ENCODE assay signal across 25 cellular contexts in genomic region chr2:5672749-5673147, GRCh38. TPM values are rescaled to one million over a fixed set of nuclear protein-coding genes. Genes with fewer than 3 reads are reported as not detected.
DNase-seq lines count a peak whose midpoint lies in the region; ATAC-seq, FAIRE-seq and TF ChIP-seq lines count a peak whose summit lies in the region.
"Had no signal": no experiment of that assay in that cellular context is flagged by ENCODE, and none has a peak within 500 bp of the region (broad histone marks: within the 10 kb centered on the region; RNA-seq: fewer than 3 reads in every experiment).

No MANE protein-coding gene starts in this region.

- no peaks in the 10 kb centered on the region for H3K79me1 ChIP-seq in H1 (ENCODE audit: low read depth, low read length)

- peak overlapping the region; percentile 80 for H3K4me3 Mint-ChIP-seq in type B pancreatic cell
- H3K4me3 Mint-ChIP-seq in activated T-cell treated with anti-CD3 and anti-CD28 coated beads, Interleukin-2, amount 50 U/mL, for 24 hours: no peak overlapping the region
- H3K4me3 Mint-ChIP-seq: activated CD4-positive, alpha-beta T cell treated with anti-CD3 and anti-CD28 coated beads for 36 hours; activated CD8-positive, alpha-beta T cell treated with anti-CD3 and anti-CD28 coated beads for 36 hours; activated T-helper 17 cell treated with anti-CD3 and anti-CD28 coated beads, Interleukin-2, amount 50 U/mL, for 72 hours; memory B cell had no signal

- no peak overlapping the region for H2BK15ac ChIP-seq in H1 (ENCODE audit: low read length)

- no peak for FAIRE-seq in H1 (lab: Jason Lieb, UNC)
- no peak for FAIRE-seq in kidney (lab: Jason Lieb, UNC)
- FAIRE-seq: colon, GM12892, RCC 7860 had no signal

- H3K27me3 ChIP-seq in HUES6 (ENCODE audit: control insufficient read depth, insufficient read depth, low read length) (peaks cover 49% of the 10 kb centered on the region), H1 (replicated peaks in 1 of 4; ENCODE audit: control insufficient read depth in 3 of 4, extremely low read depth in 1 of 4, insufficient read depth in 3 of 4, low read length in 3 of 4) (peaks cover 3 to 28% (median 19%) of the 10 kb centered on the region in 4 experiments)

- H3K56ac ChIP-seq in H1 (replicated peaks; ENCODE audit: insufficient read length, low read depth, low read length): no peak overlapping the region

- H3K9ac ChIP-seq in HUES6 (ENCODE audit: low read length) (no peak overlapping the region), H1 (replicated peaks in 1 of 4; ENCODE audit: extremely low read depth in 1 of 4, low read depth in 3 of 4, low read length in 3 of 4) (no peak overlapping the region), kidney (ENCODE audit: low read length in 2 of 2) (no peak overlapping the region)

- no peak overlapping the region for H2BK20ac ChIP-seq in H1 (ENCODE audit: low read length)

- H3K79me2 ChIP-seq in H1 (ENCODE audit: control insufficient read depth in 1 of 2, insufficient read depth in 2 of 2, low read length in 2 of 2): no peaks in the 10 kb centered on the region

- CTCF ChIA-PET in H1 (lab: Charles Lee; ENCODE audit: partially characterized antibody): no interaction called here

- H3K9me3 ChIP-seq in HUES6 (ENCODE audit: control insufficient read depth, insufficient read depth, low read depth, low read length) (no peaks in the 10 kb centered on the region), H1 (ENCODE audit: insufficient read depth in 2 of 2, low read depth in 1 of 2, low read length in 1 of 2) (no peaks in the 10 kb centered on the region), kidney (ENCODE audit: control insufficient read depth in 1 of 2, low read length in 2 of 2) (no peaks in the 10 kb centered on the region)
- H3K9me3 ChIP-seq: tibial nerve had no signal

- H3K18ac ChIP-seq in H1 (ENCODE audit: extremely low read depth, low read length): no peak overlapping the region

- no peak overlapping the region for H3K14ac ChIP-seq in H1 (ENCODE audit: insufficient read length)

- no peak for DNase-seq in H1 (ENCODE audit: low read depth in 1 of 2, low spot score in 2 of 2)
- peak; percentile 53 for DNase-seq in kidney
- no peak for DNase-seq in type B pancreatic cell (ENCODE audit: extremely low spot score, unreplicated experiment)
- DNase-seq in activated T-cell treated with anti-CD3 and anti-CD28 coated beads, Interleukin-2, amount 50 U/mL, for 24 hours: no peak
- no peak for DNase-seq in stimulated activated CD4-positive, alpha-beta T cell treated with anti-CD3 and anti-CD28 coated beads, Interleukin-4, amount 100 ng/mL, for 1 hour
- DNase-seq: activated CD4-positive, alpha-beta T cell treated with anti-CD3 and anti-CD28 coated beads for 36 hours; activated CD8-positive, alpha-beta memory T cell treated with anti-CD3 and anti-CD28 coated beads, Interleukin-2, amount 50 U/mL, for 48 hours; activated CD8-positive, alpha-beta T cell treated with anti-CD3 and anti-CD28 coated beads for 36 hours; activated naive CD4-positive, alpha-beta T cell treated with anti-CD3 and anti-CD28 coated beads, Interleukin-2, amount 50 U/mL, for 16 hours; effector CD4-positive, alpha-beta T cell; NCI-H1048; NCI-H446 treated with DMSO at 0.1 percent for 48 hours; stimulated activated CD4-positive, alpha-beta T cell treated with anti-CD3 and anti-CD28 coated beads, Interleukin-4, amount 100 ng/mL, for 4 hours had no signal

- H3K4me1 Mint-ChIP-seq in type B pancreatic cell (ENCODE audit: unreplicated experiment): peaks cover 6% of the 10 kb centered on the region
- no peaks in the 10 kb centered on the region for H3K4me1 Mint-ChIP-seq in activated T-cell treated with anti-CD3 and anti-CD28 coated beads, Interleukin-2, amount 50 U/mL, for 24 hours (ENCODE audit: low read depth)
- H3K4me1 Mint-ChIP-seq: activated CD4-positive, alpha-beta T cell treated with anti-CD3 and anti-CD28 coated beads for 36 hours; activated T-helper 17 cell treated with anti-CD3 and anti-CD28 coated beads, Interleukin-2, amount 50 U/mL, for 72 hours; memory B cell had no signal

- H3K4me3 ChIP-seq in HUES6 (ENCODE audit: low read depth, low read length) (peak overlapping the region; percentile 62), H1 (ENCODE audit: extremely low read depth in 1 of 4, insufficient read depth in 2 of 4, low read depth in 3 of 4, low read length in 4 of 4) (peak overlapping the region in 3 of 4 experiments; percentile 36 to 67 (median 37); a peak in 5 of 8 replicates), kidney (ENCODE audit: low read length in 2 of 2) (no peak overlapping the region)
- H3K4me3 ChIP-seq: tibial nerve had no signal

- peaks cover 6% of the 10 kb centered on the region; the same call in 1 of the 2 replicates for H3K23me2 ChIP-seq in H1 (ENCODE audit: low read depth, low read length)

- no peak overlapping the region for H4K5ac ChIP-seq in H1 (ENCODE audit: insufficient read length, low read depth, low read length)

- no peak overlapping the region for H2BK5ac ChIP-seq in H1 (ENCODE audit: low read depth, low read length)

- H3K4ac ChIP-seq in H1 (replicated peaks; ENCODE audit: insufficient read length, low read depth, low read length): no peak overlapping the region

- H3K27me3 Mint-ChIP-seq in type B pancreatic cell: peaks cover 19% of the 10 kb centered on the region
- H3K27me3 Mint-ChIP-seq in activated T-cell treated with anti-CD3 and anti-CD28 coated beads, Interleukin-2, amount 50 U/mL, for 24 hours: peaks cover 18% of the 10 kb centered on the region

- ATAC-seq in GM18867 (IDR thresholded peaks at IDR 0.05; ENCODE audit: unreplicated experiment): no peak
- ATAC-seq: activated CD4-positive, alpha-beta T cell treated with anti-CD3 and anti-CD28 coated beads for 36 hours; activated CD8-positive, alpha-beta T cell treated with anti-CD3 and anti-CD28 coated beads for 36 hours; activated T-helper 17 cell treated with anti-CD3 and anti-CD28 coated beads, Interleukin-2, amount 50 U/mL, for 72 hours had no signal

- no peak overlapping the region for H4K8ac ChIP-seq in H1 (ENCODE audit: extremely low read depth, insufficient read depth, low read length)

- no peaks in the 10 kb centered on the region for H4K20me1 ChIP-seq in H1 (replicated peaks in 1 of 2; ENCODE audit: control insufficient read depth in 1 of 2, insufficient read depth in 2 of 2, low read length in 2 of 2)

- H2AFZ ChIP-seq in H1 (ENCODE audit: low read length): no peak overlapping the region

- 82 to 100% methylated on average over 3 to 15 of the region's 15 CpGs for WGBS in H1 (ENCODE audit: extremely low coverage in 1 of 2, insufficient coverage in 1 of 2, insufficient read length in 1 of 2, insufficient replicate concordance in 2 of 2, low coverage in 1 of 2, low lambda C conversion rate in 2 of 2, missing lambda C conversion rate in 1 of 2), 2 experiments

- H4K91ac ChIP-seq in H1 (replicated peaks; ENCODE audit: insufficient read length, low read length): no peak overlapping the region

- no peak overlapping the region for H3K27ac ChIP-seq in HUES6 (ENCODE audit: low read depth, low read length)
- H3K27ac ChIP-seq in H1 (ENCODE audit: low read depth, low read length): no peak overlapping the region
- no peak overlapping the region for H3K27ac ChIP-seq in kidney (ENCODE audit: low read depth in 2 of 2, low read length in 2 of 2)
- H3K27ac ChIP-seq: C4-2B, tibial nerve had no signal

- H3K23ac ChIP-seq in H1 (ENCODE audit: insufficient read length): no peak overlapping the region

- H3K9me3 Mint-ChIP-seq in type B pancreatic cell: no peaks in the 10 kb centered on the region
- no peaks in the 10 kb centered on the region for H3K9me3 Mint-ChIP-seq in activated T-cell treated with anti-CD3 and anti-CD28 coated beads, Interleukin-2, amount 50 U/mL, for 24 hours
- H3K9me3 Mint-ChIP-seq: activated CD8-positive, alpha-beta T cell treated with anti-CD3 and anti-CD28 coated beads for 36 hours; activated T-helper 17 cell treated with anti-CD3 and anti-CD28 coated beads, Interleukin-2, amount 50 U/mL, for 72 hours had no signal

- no peak for TF ChIP-seq RAD21 in H1 (IDR thresholded peaks at IDR 0.05 in 1 of 2, conservative IDR thresholded peaks at IDR 0.05 in 1 of 2; ENCODE audit: low read depth in 2 of 2, low read length in 2 of 2)

- no peak for TF ChIP-seq POLR2A in H1 (IDR thresholded peaks at IDR 0.05; ENCODE audit: control extremely low read depth in 1 of 2, low read depth in 2 of 2, low read length in 2 of 2)

- intact Hi-C loops in kidney (cut with DNase I): no loop called here

- peak overlapping the region; percentile 77 to 86 for H3K4me2 ChIP-seq in H1 (ENCODE audit: insufficient read depth in 1 of 2, low read depth in 2 of 2, low read length in 2 of 2)

- TF ChIP-seq CTCF in H1 (IDR thresholded peaks at IDR 0.05; ENCODE audit: control extremely low read depth in 1 of 3, insufficient read depth in 1 of 3, low read depth in 1 of 3, low read length in 3 of 3): no peak
- TF ChIP-seq CTCF in kidney (IDR thresholded peaks at IDR 0.05; ENCODE audit: borderline replicate concordance, extremely low read depth, insufficient read depth): no peak
- TF ChIP-seq CTCF in type B pancreatic cell (conservative IDR thresholded peaks at IDR 0.05): no peak

- POLR2A ChIA-PET in H1 (lab: Charles Lee; ENCODE audit: partially characterized antibody): no interaction called here

- no peak overlapping the region for H2AK5ac ChIP-seq in H1 (ENCODE audit: low read depth, low read length)

- no peak overlapping the region for H2BK12ac ChIP-seq in H1 (ENCODE audit: low read depth, low read length)

- no peak overlapping the region for H3K27ac Mint-ChIP-seq in type B pancreatic cell
- no peak overlapping the region for H3K27ac Mint-ChIP-seq in activated T-cell treated with anti-CD3 and anti-CD28 coated beads, Interleukin-2, amount 50 U/mL, for 24 hours
- H3K27ac Mint-ChIP-seq: activated CD4-positive, alpha-beta T cell treated with anti-CD3 and anti-CD28 coated beads for 36 hours; activated CD8-positive, alpha-beta T cell treated with anti-CD3 and anti-CD28 coated beads for 36 hours; activated T-helper 17 cell treated with anti-CD3 and anti-CD28 coated beads, Interleukin-2, amount 50 U/mL, for 72 hours; memory B cell had no signal

- H3K36me3 ChIP-seq in HUES6 (ENCODE audit: control insufficient read depth, insufficient read depth, low read length) (no peaks in the 10 kb centered on the region), H1 (ENCODE audit: control insufficient read depth in 2 of 4, insufficient read depth in 4 of 4, low read length in 3 of 4) (no peaks in the 10 kb centered on the region), kidney (ENCODE audit: control insufficient read depth in 1 of 2, insufficient read depth in 2 of 2, low read length in 2 of 2) (no peaks in the 10 kb centered on the region)
- H3K36me3 ChIP-seq: tibial nerve had no signal

- H2BK120ac ChIP-seq in H1 (replicated peaks; ENCODE audit: low read depth, low read length): no peak overlapping the region

- H3K4me1 ChIP-seq in HUES6 (ENCODE audit: control insufficient read depth, insufficient read depth, low read length): peaks cover 4% of the 10 kb centered on the region
- peaks cover 2 to 8% (median 6%) of the 10 kb centered on the region in 4 experiments for H3K4me1 ChIP-seq in H1 (replicated peaks in 1 of 4; ENCODE audit: control insufficient read depth in 3 of 4, insufficient read depth in 4 of 4, low read length in 3 of 4)
- H3K4me1 ChIP-seq in kidney (ENCODE audit: control insufficient read depth in 1 of 2, insufficient read depth in 1 of 2, low read depth in 1 of 2, low read length in 2 of 2): no peaks in the 10 kb centered on the region

- no peak for TF ChIP-seq EP300 in H1 (IDR thresholded peaks at IDR 0.05; ENCODE audit: borderline replicate concordance in 1 of 2, low read depth in 2 of 2, low read length in 2 of 2)

- H3K36me3 Mint-ChIP-seq in type B pancreatic cell: no peaks in the 10 kb centered on the region
- H3K36me3 Mint-ChIP-seq in activated T-cell treated with anti-CD3 and anti-CD28 coated beads, Interleukin-2, amount 50 U/mL, for 24 hours (ENCODE audit: low read depth): no peaks in the 10 kb centered on the region
- H3K36me3 Mint-ChIP-seq: memory B cell had no signal

RNA-seq across cellular contexts. Expression of gene SOX11, which starts 19.4 kb away (rescaled TPM):
- 55.6 and 56.5 TPM in 2 replicates for total RNA-seq in H1 (2021; fragmentation: NEBNext Ultra II Directional; extraction: Animal tissue kit (Norgen Biotek cat#: 25700))
- 9.0 and 10.1 TPM in 2 replicates for polyA plus RNA-seq in H1 (2011; rRNA removed)
- 11.6 TPM for polyA plus RNA-seq in H1 (2011; cell fraction: cytosol; rRNA removed)
- 15.6 TPM for polyA plus RNA-seq in H1 (2011; cell fraction: nucleus; rRNA removed)
- polyA plus RNA-seq in H1 (2012, experiment 1 of 2): 19.0 to 24.8 TPM (median 20.5 TPM) in 4 replicates
- polyA plus RNA-seq in H1 (2012, experiment 2 of 2): 4.9 TPM
- 18.6 TPM for polyA plus RNA-seq in H1 (2013, experiment 1 of 2)
- polyA plus RNA-seq in H1 (2013, experiment 2 of 2): 17.8 TPM
- 13.0 and 14.2 TPM in 2 replicates for polyA minus RNA-seq in H1 (2011; rRNA and poly(A)+ RNA removed)
- 35.6 TPM for polyA minus RNA-seq in H1 (2011; cell fraction: cytosol; rRNA and poly(A)+ RNA removed)
- 28.9 TPM for polyA minus RNA-seq in H1 (2011; cell fraction: nucleus; rRNA and poly(A)+ RNA removed)
- total RNA-seq in kidney: 0.22 TPM
- not detected for polyA plus RNA-seq in kidney (ENCODE audit: insufficient read depth, low read depth, low replicate concordance)
- 21.1 and 83.2 TPM in 2 replicates for total RNA-seq in type B pancreatic cell (ENCODE audit: low replicate concordance)
- total RNA-seq: activated CD4-positive, alpha-beta T cell treated with anti-CD3 and anti-CD28 coated beads for 36 hours; activated CD8-positive, alpha-beta T cell treated with anti-CD3 and anti-CD28 coated beads for 36 hours; activated T-helper 17 cell treated with anti-CD3 and anti-CD28 coated beads, Interleukin-2, amount 50 U/mL, for 72 hours; G401; pulmonary artery endothelial cell; T-helper 2 cell treated with Interferon-gamma antibody and Interleukin-4, amounts not matched to agents 100 ng/mL and 5 ng/mL, for 36 hours; tibial nerve had no signal

Comparison
In these comparisons a context has a peak if more than half of its experiments do, and no peak if none do; other contexts are left out.
1. H3K4me3 ChIP-seq: peak in HUES6 (single experiment) and H1 (3 of 4); none in kidney (0 of 2).
2. RNA of gene SOX11, which starts 19.4 kb away (total RNA-seq): 21.1 to 83.2 TPM in type B pancreatic cell and 55.6 to 56.5 TPM in H1; 0.22 TPM in kidney (single experiment); every median in the first group is over 10 times any median in the second.